In genomic region chr2:181683518-181684453, GRCh38 we compare ENCODE assay signal across 9 cellular contexts. TPM values are rescaled to one million over a fixed set of nuclear protein-coding genes. Genes with fewer than 3 reads are reported as not detected.
DNase-seq lines count a peak whose midpoint lies in the region; ATAC-seq and TF ChIP-seq lines count a peak whose summit lies in the region.
"Had no signal": no experiment of that assay in that cellular context is flagged by ENCODE, and none has a peak within 500 bp of the region (broad histone marks: within the 10 kb centered on the region; RNA-seq: fewer than 3 reads in every experiment).

No MANE protein-coding gene starts in this region.

- H4K8ac ChIP-seq in mesenchymal stem cell (ENCODE audit: low read length) = no peak overlapping the region

- H2AK5ac ChIP-seq in mesenchymal stem cell (ENCODE audit: low read length, severe bottlenecking) = no peak overlapping the region

- peaks cover 3 to 46% (median 39%) of the 10 kb centered on the region in 7 donors for H3K9me3 Mint-ChIP-seq in CD14-positive monocyte
- H3K9me3 Mint-ChIP-seq in activated naive CD8-positive, alpha-beta T cell treated with anti-CD3 and anti-CD28 coated beads, Interleukin-2, amount 50 U/mL, for 24 hours = peaks cover 2% of the 10 kb centered on the region

- H3K4me1 ChIP-seq in mesenchymal stem cell (ENCODE audit: control insufficient read depth, insufficient read depth, low read depth, low read length) = peaks cover 24% of the 10 kb centered on the region

- no peak for DNase-seq in CD14-positive monocyte (ENCODE audit: low spot score)
- DNase-seq in HS-27A (ENCODE audit: low read depth) = peak; percentile 4
- peak; percentile 20 for DNase-seq in activated naive CD8-positive, alpha-beta T cell treated with anti-CD3 and anti-CD28 coated beads, Interleukin-2, amount 50 U/mL, for 24 hours
- peak; percentile 43 for DNase-seq in mesenchymal stem cell
- DNase-seq in NCI-H1105 treated with DMSO at 0.1 percent for 48 hours (lab: John Stamatoyannopoulos, UW) = no peak
- no peak for DNase-seq in SHP77 (lab: John Stamatoyannopoulos, UW)
- DNase-seq in activated gamma-delta T cell (lab: John Stamatoyannopoulos, UW) = no peak

- H3K36me3 ChIP-seq in mesenchymal stem cell (ENCODE audit: control insufficient read depth in 1 of 2, insufficient read depth in 2 of 2, low read depth in 1 of 2, low read length in 2 of 2) = no peaks in the 10 kb centered on the region
- H3K36me3 ChIP-seq: right lobe of liver had no signal

- H3K4ac ChIP-seq in mesenchymal stem cell (ENCODE audit: low read depth in 1 of 2, low read length in 2 of 2) = no peak overlapping the region

- no peak overlapping the region for H2BK12ac ChIP-seq in mesenchymal stem cell (ENCODE audit: low read length in 2 of 2)

- H3K4me1 Mint-ChIP-seq in CD14-positive monocyte = peaks cover 52% of the 10 kb centered on the region
- peaks cover 37% of the 10 kb centered on the region for H3K4me1 Mint-ChIP-seq in activated naive CD8-positive, alpha-beta T cell treated with anti-CD3 and anti-CD28 coated beads, Interleukin-2, amount 50 U/mL, for 24 hours

- H3K23ac ChIP-seq in mesenchymal stem cell (ENCODE audit: low read length in 2 of 2) = peak overlapping the region in 1 of 2 experiments; percentile 63

- no peak overlapping the region for H2BK5ac ChIP-seq in mesenchymal stem cell (ENCODE audit: low read depth, low read length, poor library complexity, severe bottlenecking)

- no peak overlapping the region for H3K27ac ChIP-seq in mesenchymal stem cell (ENCODE audit: low read length, poor library complexity, severe bottlenecking)
- H3K27ac ChIP-seq: right lobe of liver had no signal

- no peak overlapping the region for H2BK15ac ChIP-seq in mesenchymal stem cell (ENCODE audit: low read depth, poor library complexity, severe bottlenecking)

- peaks cover 14 to 20% of the 10 kb centered on the region in 2 donors for H3K36me3 Mint-ChIP-seq in CD14-positive monocyte
- peaks cover 1% of the 10 kb centered on the region for H3K36me3 Mint-ChIP-seq in activated naive CD8-positive, alpha-beta T cell treated with anti-CD3 and anti-CD28 coated beads, Interleukin-2, amount 50 U/mL, for 24 hours (ENCODE audit: low read depth)

- H4K91ac ChIP-seq in mesenchymal stem cell (ENCODE audit: low read length) = no peak overlapping the region

- peaks cover 86 to 90% (median 88%) of the 10 kb centered on the region in 3 donors for H3K27me3 Mint-ChIP-seq in CD14-positive monocyte (ENCODE audit: low read depth in 3 of 3)
- H3K27me3 Mint-ChIP-seq in activated naive CD8-positive, alpha-beta T cell treated with anti-CD3 and anti-CD28 coated beads, Interleukin-2, amount 50 U/mL, for 24 hours = peaks cover 88% of the 10 kb centered on the region

- no peak overlapping the region for H3K18ac ChIP-seq in mesenchymal stem cell (ENCODE audit: low read depth in 1 of 2, low read length in 2 of 2)

- ATAC-seq in activated naive CD8-positive, alpha-beta T cell treated with anti-CD3 and anti-CD28 coated beads, Interleukin-2, amount 50 U/mL, for 24 hours = no peak
- ATAC-seq in HG03571 (IDR thresholded peaks at IDR 0.05; ENCODE audit: unreplicated experiment) = no peak
- ATAC-seq: right lobe of liver had no signal

- no peak overlapping the region for H2BK120ac ChIP-seq in mesenchymal stem cell (ENCODE audit: low read depth, low read length)

- H3K9me3 ChIP-seq in mesenchymal stem cell (ENCODE audit: control insufficient read depth, low read length) = peaks cover 7% of the 10 kb centered on the region
- H3K9me3 ChIP-seq: right lobe of liver had no signal

- peak overlapping the region in 1 of 2 experiments; percentile 11 for H3K4me3 ChIP-seq in mesenchymal stem cell (ENCODE audit: insufficient read depth in 1 of 2, low read depth in 1 of 2, low read length in 2 of 2)
- H3K4me3 ChIP-seq: right lobe of liver had no signal

- peaks cover 81 to 92% of the 10 kb centered on the region in 2 experiments for H3K27me3 ChIP-seq in mesenchymal stem cell (ENCODE audit: control insufficient read depth in 1 of 2, insufficient read depth in 1 of 2, low read length in 2 of 2)

- H3K9ac ChIP-seq in mesenchymal stem cell (ENCODE audit: low read length) = no peak overlapping the region

- H2AFZ ChIP-seq in mesenchymal stem cell (ENCODE audit: low read depth, low read length) = peak overlapping the region; percentile 37

- WGBS in mesenchymal stem cell = 2% methylated on average over 78 of the region's 85 CpGs

- H3K27ac Mint-ChIP-seq in CD14-positive monocyte = no peak overlapping the region
- H3K27ac Mint-ChIP-seq in activated naive CD8-positive, alpha-beta T cell treated with anti-CD3 and anti-CD28 coated beads, Interleukin-2, amount 50 U/mL, for 24 hours = no peak overlapping the region

- H3K14ac ChIP-seq in mesenchymal stem cell (ENCODE audit: low read length in 2 of 2) = no peak overlapping the region

- H3K4me3 Mint-ChIP-seq in CD14-positive monocyte = peak overlapping the region; percentile 60 to 95
- H3K4me3 Mint-ChIP-seq in activated naive CD8-positive, alpha-beta T cell treated with anti-CD3 and anti-CD28 coated beads, Interleukin-2, amount 50 U/mL, for 24 hours = peak overlapping the region; percentile 71

- intact Hi-C loops in CD14-positive monocyte (cut with micrococcal nuclease) = no loop called here

- H3K4me2 ChIP-seq in mesenchymal stem cell (ENCODE audit: low read length, poor library complexity, severe bottlenecking) = peak overlapping the region; percentile 68

- TF ChIP-seq CTCF in CD14-positive monocyte (IDR thresholded peaks at IDR 0.05) = no peak

- H3K79me1 ChIP-seq in mesenchymal stem cell (replicated peaks; ENCODE audit: low read length, poor library complexity, severe bottlenecking) = no peaks in the 10 kb centered on the region

RNA-seq across cellular contexts. Expression of gene NEUROD1, which starts 3.5 kb away (rescaled TPM):
- not detected for polyA plus RNA-seq in CD14-positive monocyte
- polyA plus RNA-seq in mesenchymal stem cell (2013, experiment 1 of 2) = not detected
- polyA plus RNA-seq in mesenchymal stem cell (2013, experiment 2 of 2) = not detected

RNA-seq across cellular contexts. Expression of gene CERKL, which starts 26.9 kb away (rescaled TPM):
- polyA plus RNA-seq in CD14-positive monocyte = 10 to 100 TPM in 1 of 2 donors, 1 to 10 TPM in 1; 8.6 to 16.3 TPM
- polyA plus RNA-seq in mesenchymal stem cell (2013, experiment 1 of 2) = not detected
- not detected for polyA plus RNA-seq in mesenchymal stem cell (2013, experiment 2 of 2)

Comparison
In these comparisons a context has a peak if more than half of its experiments do, and no peak if none do; other contexts are left out.
1. DNase-seq: peak in HS-27A (single experiment), activated naive CD8-positive, alpha-beta T cell treated with anti-CD3 and anti-CD28 coated beads, Interleukin-2, amount 50 U/mL, for 24 hours (single experiment) and mesenchymal stem cell (single experiment); none in CD14-positive monocyte (single experiment), NCI-H1105 treated with DMSO at 0.1 percent for 48 hours (single experiment), SHP77 (0 of 2) and activated gamma-delta T cell (single experiment).